In genomic region chr1:179021873-179022272, GRCh38 we compare ENCODE assay signal across 12 cellular contexts. TPM values are rescaled to one million over a fixed set of nuclear protein-coding genes. Genes with fewer than 3 reads are reported as not detected.
DNase-seq lines count a peak whose midpoint lies in the region; ATAC-seq, FAIRE-seq and TF ChIP-seq lines count a peak whose summit lies in the region.
"Had no signal": no experiment of that assay in that cellular context is flagged by ENCODE, and none has a peak within 500 bp of the region (broad histone marks: within the 10 kb centered on the region; RNA-seq: fewer than 3 reads in every experiment).

No MANE protein-coding gene starts in this region.

- in situ Hi-C loops in K562 (cut with MboI): no loop called here

- CTCF ChIA-PET in K562 (lab: Yijun Ruan, JAX; ENCODE audit: low intra/inter-chr PET ratio): no interaction called here

- no peak for ATAC-seq in K562
- no peak for ATAC-seq in activated T-cell treated with anti-CD3 and anti-CD28 coated beads, Interleukin-2, amount 50 U/mL, for 4 hours
- ATAC-seq: activated naive CD4-positive, alpha-beta T cell treated with anti-CD3 and anti-CD28 coated beads, Interleukin-2, amount 50 U/mL, for 72 hours had no signal

- no peak overlapping the region for H3K4me3 ChIP-seq in K562
- peak overlapping the region; percentile 9 to 22 for H3K4me3 ChIP-seq in muscle layer of colon (ENCODE audit: low read depth in 1 of 2, low read length in 2 of 2)
- no peak overlapping the region for H3K4me3 ChIP-seq in effector memory CD4-positive, alpha-beta T cell (ENCODE audit: insufficient read depth, low read depth, low read length, poor library complexity, severe bottlenecking)

- H3K79me2 ChIP-seq in K562 (ENCODE audit: control insufficient read depth, insufficient read depth, low read length): peaks cover 27% of the 10 kb centered on the region

- 72% methylated on average over 6 of the region's 6 CpGs for WGBS in K562 (ENCODE audit: insufficient coverage, low coverage, missing lambda C conversion rate)

- peaks cover 3% of the 10 kb centered on the region for H3K27me3 Mint-ChIP-seq in activated T-cell treated with anti-CD3 and anti-CD28 coated beads, Interleukin-2, amount 50 U/mL, for 4 hours (ENCODE audit: low read depth)

- H3K9ac ChIP-seq in K562 (ENCODE audit: insufficient read depth in 1 of 2, low read depth in 2 of 2, low read length in 2 of 2): peak overlapping the region in 1 of 2 experiments; percentile 46; a peak in 1 of 4 replicates
- no peak overlapping the region for H3K9ac ChIP-seq in muscle layer of colon (ENCODE audit: low read length)

- H3K9me3 Mint-ChIP-seq in activated T-cell treated with anti-CD3 and anti-CD28 coated beads, Interleukin-2, amount 50 U/mL, for 4 hours: no peaks in the 10 kb centered on the region
- H3K9me3 Mint-ChIP-seq: activated naive CD4-positive, alpha-beta T cell treated with anti-CD3 and anti-CD28 coated beads, Interleukin-2, amount 50 U/mL, for 72 hours; T-helper 1 cell treated with Interleukin-12 subunit alpha and Interleukin-12 subunit beta and Interleukin-4 antibody, amounts not matched to agents 30 μg/mL and 1 μg/mL, for 36 hours had no signal

- H3K27ac ChIP-seq in K562 (ENCODE audit: extremely low read depth, low read depth, low read length) (no peak overlapping the region), muscle layer of colon (ENCODE audit: low read depth, low read length) (no peak overlapping the region)
- no peak overlapping the region for H3K27ac ChIP-seq in effector memory CD4-positive, alpha-beta T cell (ENCODE audit: insufficient read depth, low read length, poor library complexity, severe bottlenecking)

- TF ChIP-seq CTCF in K562 (IDR thresholded peaks at IDR 0.05 in 2 of 3, conservative IDR thresholded peaks at IDR 0.05 in 1 of 3; ENCODE audit: insufficient read depth in 2 of 3, low read depth in 1 of 3, low read length in 3 of 3): no peak

- POLR2A ChIA-PET in K562 (lab: Yijun Ruan, JAX): interaction anchor here (1.0 kb wide), 1 partner anchor 24 kb away, joined by 3 read pairs; no protein-coding TSS in a partner anchor

- H3K36me3 Mint-ChIP-seq in activated T-cell treated with anti-CD3 and anti-CD28 coated beads, Interleukin-2, amount 50 U/mL, for 4 hours (ENCODE audit: insufficient read depth): no peaks in the 10 kb centered on the region

- H3K4me1 ChIP-seq in K562 (replicated peaks in 1 of 2; ENCODE audit: control insufficient read depth in 2 of 2, insufficient read depth in 2 of 2, low read length in 2 of 2) (peaks cover 23 to 37% of the 10 kb centered on the region in 2 experiments; a peak in 4 of 5 replicates), muscle layer of colon (ENCODE audit: insufficient read depth, low read length) (peaks cover 18% of the 10 kb centered on the region)
- peaks cover 6% of the 10 kb centered on the region for H3K4me1 ChIP-seq in effector memory CD4-positive, alpha-beta T cell (ENCODE audit: control insufficient read depth, insufficient read depth, low read length, poor library complexity, severe bottlenecking)

- H4K20me1 ChIP-seq in K562 (replicated peaks; ENCODE audit: control insufficient read depth, insufficient read depth, low read length): no peaks in the 10 kb centered on the region

- intact Hi-C loops in K562 (cut with micrococcal nuclease): no loop called here

- H3K9me1 ChIP-seq in K562 (ENCODE audit: control insufficient read depth, insufficient read depth, low read length): no peaks in the 10 kb centered on the region

- H3K4me3 Mint-ChIP-seq in activated T-cell treated with anti-CD3 and anti-CD28 coated beads, Interleukin-2, amount 50 U/mL, for 4 hours: no peak overlapping the region
- H3K4me3 Mint-ChIP-seq: T-helper 1 cell treated with Interleukin-12 subunit alpha and Interleukin-12 subunit beta and Interleukin-4 antibody, amounts not matched to agents 30 μg/mL and 1 μg/mL, for 36 hours had no signal

- no peak for TF ChIP-seq EP300 in K562 (IDR thresholded peaks at IDR 0.05; ENCODE audit: low read length)

- 0 out of 2 replicates have a peak overlapping the region, but pooled peaks have one; percentile 51 for H2AFZ ChIP-seq in K562 (ENCODE audit: low read depth, low read length)

- no peak for FAIRE-seq in K562 (lab: Jason Lieb, UNC)
- FAIRE-seq: HTR-8/SVneo had no signal

- no peak overlapping the region for H3K4me2 ChIP-seq in K562 (ENCODE audit: insufficient read depth, low read length)

- H3K9me3 ChIP-seq in K562 (replicated peaks; ENCODE audit: control insufficient read depth, insufficient read depth, low read depth, low read length) (peaks cover 2% of the 10 kb centered on the region; the same call in 1 of the 2 replicates), muscle layer of colon (ENCODE audit: low read length) (no peaks in the 10 kb centered on the region)
- H3K9me3 ChIP-seq in effector memory CD4-positive, alpha-beta T cell (ENCODE audit: control insufficient read depth, low read length): no peaks in the 10 kb centered on the region

- no peaks in the 10 kb centered on the region for H3K27me3 ChIP-seq in K562 (ENCODE audit: control insufficient read depth in 2 of 2, insufficient read depth in 2 of 2, low read length in 2 of 2)
- no peaks in the 10 kb centered on the region for H3K27me3 ChIP-seq in muscle layer of colon (ENCODE audit: control insufficient read depth in 1 of 2, insufficient read depth in 2 of 2, low read length in 2 of 2)
- no peaks in the 10 kb centered on the region for H3K27me3 ChIP-seq in effector memory CD4-positive, alpha-beta T cell (replicated peaks; ENCODE audit: control insufficient read depth, insufficient read depth, low read length, poor library complexity, severe bottlenecking)

- TF ChIP-seq POLR2A in K562 (conservative IDR thresholded peaks at IDR 0.05): no peak

- DNase-seq in COLO668 (lab: John Stamatoyannopoulos, UW; ENCODE audit: unreplicated experiment) (peak; percentile 71), NCI-H345 (lab: John Stamatoyannopoulos, UW) (peak; percentile 74), K562 (ENCODE audit: extremely low read depth in 1 of 4, low spot score in 3 of 4) (no peak), germinal center (ENCODE audit: low spot score) (no peak), NCI-H226 (no peak)
- DNase-seq in effector memory CD4-positive, alpha-beta T cell: no peak
- DNase-seq in activated T-cell treated with anti-CD3 and anti-CD28 coated beads, Interleukin-2, amount 50 U/mL, for 4 hours: no peak
- DNase-seq: GDM1 had no signal

- TF ChIP-seq RAD21 in K562 (CRISPR knock-in tag; conservative IDR thresholded peaks at IDR 0.05 in 1 of 2, IDR thresholded peaks at IDR 0.05 in 1 of 2): no peak

- H3K36me3 ChIP-seq in K562 (ENCODE audit: control insufficient read depth, insufficient read depth, low read length) (no peaks in the 10 kb centered on the region), muscle layer of colon (ENCODE audit: insufficient read depth, low read length) (no peaks in the 10 kb centered on the region)
- H3K36me3 ChIP-seq in effector memory CD4-positive, alpha-beta T cell (ENCODE audit: control insufficient read depth, insufficient read depth, low read length): no peaks in the 10 kb centered on the region

- peaks cover 16% of the 10 kb centered on the region for H3K4me1 Mint-ChIP-seq in activated T-cell treated with anti-CD3 and anti-CD28 coated beads, Interleukin-2, amount 50 U/mL, for 4 hours (ENCODE audit: low read depth)

- no TSS peak for BruUV-seq in K562 (replicated peaks; lab: Mats Ljungman, UMichigan)

RNA-seq across cellular contexts. Expression of gene FAM20B, which starts 3.8 kb away (rescaled TPM):
- total RNA-seq in K562 (2011; cell fraction: chromatin; rRNA removed; ENCODE audit: low replicate concordance): 56.4 and 57.9 TPM in 2 replicates
- 30.9 and 35.8 TPM in 2 replicates for total RNA-seq in K562 (2011; cell fraction: nucleolus; rRNA removed)
- 54.3 and 85.3 TPM in 2 replicates for total RNA-seq in K562 (2011; cell fraction: nucleoplasm; rRNA removed)
- total RNA-seq in K562 (2014; rRNA removed): 28.9 and 32.8 TPM in 2 replicates
- 63.8 and 70.0 TPM in 2 replicates for total RNA-seq in K562 (2014; rRNA removed; fragmentation: Illumina TruSeq; extraction: Trizol)
- total RNA-seq in K562 (2015; rRNA removed; fragmentation: Illumina TruSeq; extraction: Trizol): 51.2 and 56.6 TPM in 2 replicates
- total RNA-seq in K562 (2021): 61.3 and 67.5 TPM in 2 replicates
- 45.5 and 47.7 TPM in 2 replicates for polyA plus RNA-seq in K562 (2011; rRNA removed)
- 16.7 and 30.0 TPM in 2 replicates for polyA plus RNA-seq in K562 (2011; cell fraction: cytosol; rRNA removed)
- 16.0 and 22.1 TPM in 2 replicates for polyA plus RNA-seq in K562 (2011; cell fraction: nucleus; rRNA removed)
- 24.4 and 27.6 TPM in 2 replicates for polyA plus RNA-seq in K562 (2012)
- polyA plus RNA-seq in K562 (2014; fragmentation: Illumina TruSeq; extraction: Trizol): 37.7 and 42.9 TPM in 2 replicates
- polyA plus RNA-seq in K562 (2014; fragmentation: Nextera tagmentation; extraction: Ambion mirVana): 10 to 100 TPM in 1 of 2 experiments, 1 to 10 TPM in 1; 7.2 to 10.7 TPM
- 25.5 and 29.2 TPM in 2 replicates for polyA plus RNA-seq in K562 (2014; rRNA removed)
- polyA minus RNA-seq in K562 (2011; rRNA and poly(A)+ RNA removed): 106 and 108 TPM in 2 replicates
- polyA minus RNA-seq in K562 (2011; cell fraction: cytosol; rRNA and poly(A)+ RNA removed): 36.5 and 48.0 TPM in 2 replicates
- 9.8 and 19.0 TPM in 2 replicates for polyA minus RNA-seq in K562 (2011; cell fraction: nucleus; rRNA and poly(A)+ RNA removed)
- total RNA-seq in activated T-cell treated with anti-CD3 and anti-CD28 coated beads, Interleukin-2, amount 50 U/mL, for 4 hours: 10 to 100 TPM; 35.1 to 37.9 (median 35.7) TPM

RNA-seq across cellular contexts. Expression of gene TOR3A, which starts 60.0 kb away (rescaled TPM):
- total RNA-seq in K562 (2011; cell fraction: chromatin; rRNA removed; ENCODE audit: low replicate concordance): 35.1 and 99.5 TPM in 2 replicates
- 118 and 119 TPM in 2 replicates for total RNA-seq in K562 (2011; cell fraction: nucleolus; rRNA removed)
- 78.9 and 84.8 TPM in 2 replicates for total RNA-seq in K562 (2011; cell fraction: nucleoplasm; rRNA removed)
- 85.5 and 99.4 TPM in 2 replicates for total RNA-seq in K562 (2014; rRNA removed)
- 30.7 and 33.8 TPM in 2 replicates for total RNA-seq in K562 (2014; rRNA removed; fragmentation: Illumina TruSeq; extraction: Trizol)
- total RNA-seq in K562 (2015; rRNA removed; fragmentation: Illumina TruSeq; extraction: Trizol): 38.9 and 39.7 TPM in 2 replicates
- 56.4 and 57.5 TPM in 2 replicates for total RNA-seq in K562 (2021)
- 35.9 and 39.0 TPM in 2 replicates for polyA plus RNA-seq in K562 (2011; rRNA removed)
- polyA plus RNA-seq in K562 (2011; cell fraction: cytosol; rRNA removed): 46.7 and 101 TPM in 2 replicates
- polyA plus RNA-seq in K562 (2011; cell fraction: nucleus; rRNA removed): 32.1 and 53.1 TPM in 2 replicates
- polyA plus RNA-seq in K562 (2012): 40.2 and 44.0 TPM in 2 replicates
- polyA plus RNA-seq in K562 (2014; fragmentation: Illumina TruSeq; extraction: Trizol): 52.4 and 53.1 TPM in 2 replicates
- 10 to 100 TPM in 1 of 2 experiments, 1 to 10 TPM in 1; 7.9 to 13.0 TPM for polyA plus RNA-seq in K562 (2014; fragmentation: Nextera tagmentation; extraction: Ambion mirVana)
- polyA plus RNA-seq in K562 (2014; rRNA removed): 94.5 and 94.7 TPM in 2 replicates
- polyA minus RNA-seq in K562 (2011; rRNA and poly(A)+ RNA removed): 39.1 and 54.9 TPM in 2 replicates
- polyA minus RNA-seq in K562 (2011; cell fraction: cytosol; rRNA and poly(A)+ RNA removed): 30.2 and 38.8 TPM in 2 replicates
- polyA minus RNA-seq in K562 (2011; cell fraction: nucleus; rRNA and poly(A)+ RNA removed): 23.4 and 26.4 TPM in 2 replicates
- 10 to 100 TPM; 38.7 to 39.9 (median 39.8) TPM for total RNA-seq in activated T-cell treated with anti-CD3 and anti-CD28 coated beads, Interleukin-2, amount 50 U/mL, for 4 hours

Comparison
In these comparisons a context has a peak if more than half of its experiments do, and no peak if none do; other contexts are left out.
1. DNase-seq: peak in COLO668 (single experiment) and NCI-H345 (single experiment); none in K562 (0 of 4), effector memory CD4-positive, alpha-beta T cell (0 of 3), activated T-cell treated with anti-CD3 and anti-CD28 coated beads, Interleukin-2, amount 50 U/mL, for 4 hours (single experiment), germinal center (single experiment) and NCI-H226 (single experiment).
2. H3K4me3 ChIP-seq: peak in muscle layer of colon (2 of 2); none in K562 (single experiment) and effector memory CD4-positive, alpha-beta T cell (single experiment).